22 cellular contexts compared by ENCODE assay signal in the genomic region with DNA sequence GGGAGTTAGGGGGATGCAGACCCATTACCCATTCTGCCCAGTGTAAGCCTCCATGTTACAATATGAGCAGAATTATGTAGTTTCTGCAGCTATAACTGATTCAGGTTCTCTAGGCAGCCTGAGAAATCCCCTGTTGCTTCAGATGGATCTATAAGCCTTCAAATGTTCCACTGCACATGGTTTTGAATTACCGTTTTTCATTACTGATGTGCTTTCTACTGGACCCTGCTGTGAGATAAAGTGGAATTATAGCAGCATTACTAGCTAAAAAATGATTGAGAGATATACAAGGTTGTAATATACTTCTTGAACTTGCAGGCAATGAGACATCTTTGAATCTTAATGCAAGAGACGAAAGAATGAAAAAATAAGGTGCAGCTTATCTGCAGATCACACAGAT.
"Had no signal": no experiment of that assay in that cellular context is flagged by ENCODE, and none has a peak within 500 bp of the region (broad histone marks: within the 10 kb centered on the region; RNA-seq: fewer than 3 reads in every experiment).

No MANE protein-coding gene starts in this region.

- H3K27me3 ChIP-seq: esophagus muscularis mucosa, gastrocnemius medialis, neutrophil, sigmoid colon, stomach, transverse colon had no signal

- H3K4me3 ChIP-seq: esophagus muscularis mucosa, gastrocnemius medialis, lung, psoas muscle, sigmoid colon, skin epidermis, stomach, thoracic aorta, transverse colon had no signal

- H3K27me3 Mint-ChIP-seq: dendritic cell treated with granulocyte-macrophage colony-stimulating factor and Interleukin-4, amounts not matched to agents 40 ng/mL and 50 ng/mL, for 4 days; effector memory CD8-positive, alpha-beta T cell; naive thymus-derived CD4-positive, alpha-beta T cell had no signal

- H3K4me1 Mint-ChIP-seq: immature natural killer cell had no signal

- ATAC-seq: effector memory CD8-positive, alpha-beta T cell; gastrocnemius medialis; naive thymus-derived CD4-positive, alpha-beta T cell; psoas muscle had no signal

- H3K4me1 ChIP-seq: psoas muscle, sigmoid colon had no signal

- DNase-seq: effector memory CD8-positive, alpha-beta T cell; gastrocnemius medialis; immature natural killer cell; left ventricle myocardium superior; mesenchymal stem cell; naive thymus-derived CD4-positive, alpha-beta T cell; nephron progenitor cell; psoas muscle; retina; sigmoid colon; stimulated activated CD4-positive, alpha-beta T cell treated with anti-CD3 and anti-CD28 coated beads, Interleukin-2, amount 100 ng/mL, for 24 hours; stimulated activated naive CD4-positive, alpha-beta T cell; stomach; substantia nigra; transverse colon had no signal

- H3K9me3 Mint-ChIP-seq: dendritic cell treated with granulocyte-macrophage colony-stimulating factor and Interleukin-4, amounts not matched to agents 40 ng/mL and 50 ng/mL, for 4 days; effector memory CD8-positive, alpha-beta T cell; naive thymus-derived CD4-positive, alpha-beta T cell had no signal

- H3K27ac ChIP-seq: epithelial cell of prostate, esophagus muscularis mucosa, gastrocnemius medialis, neutrophil, psoas muscle, sigmoid colon, skin epidermis, stomach, thoracic aorta, transverse colon had no signal

- H3K4me3 Mint-ChIP-seq: dendritic cell treated with granulocyte-macrophage colony-stimulating factor and Interleukin-4, amounts not matched to agents 40 ng/mL and 50 ng/mL, for 4 days; effector memory CD8-positive, alpha-beta T cell; immature natural killer cell; naive thymus-derived CD4-positive, alpha-beta T cell; nephron progenitor cell had no signal

- H3K27ac Mint-ChIP-seq: dendritic cell treated with granulocyte-macrophage colony-stimulating factor and Interleukin-4, amounts not matched to agents 40 ng/mL and 50 ng/mL, for 4 days; effector memory CD8-positive, alpha-beta T cell had no signal

- H3K36me3 ChIP-seq: gastrocnemius medialis, thoracic aorta had no signal

- H3K9me3 ChIP-seq: esophagus muscularis mucosa, gastrocnemius medialis, neutrophil, psoas muscle, sigmoid colon, stomach, thoracic aorta, transverse colon had no signal
